9 cellular contexts compared by ENCODE assay signal in genomic region chr12:2051700-2052625, GRCh38. TPM values are rescaled to one million over a fixed set of nuclear protein-coding genes. Genes with fewer than 3 reads are reported as not detected.
DNase-seq lines count a peak whose midpoint lies in the region; ATAC-seq lines count a peak whose summit lies in the region.
"Had no signal": no experiment of that assay in that cellular context is flagged by ENCODE, and none has a peak within 500 bp of the region (broad histone marks: within the 10 kb centered on the region; RNA-seq: fewer than 3 reads in every experiment).

No MANE protein-coding gene starts in this region.

- intact Hi-C loops in activated naive CD4-positive, alpha-beta T cell treated with anti-CD3 and anti-CD28 coated beads for 36 hours (cut with micrococcal nuclease): loop anchor here (5.0 kb wide), 1 partner anchor 640 kb away; no protein-coding TSS in a partner anchor

- H3K79me1 ChIP-seq in mesenchymal stem cell (replicated peaks; ENCODE audit: low read length, poor library complexity, severe bottlenecking): no peaks in the 10 kb centered on the region

- H3K4me1 Mint-ChIP-seq in activated naive CD4-positive, alpha-beta T cell treated with anti-CD3 and anti-CD28 coated beads for 36 hours (ENCODE audit: low read depth): peaks cover 14% of the 10 kb centered on the region
- peaks cover 20% of the 10 kb centered on the region for H3K4me1 Mint-ChIP-seq in activated naive CD8-positive, alpha-beta T cell treated with anti-CD3 and anti-CD28 coated beads, Interleukin-2, amount 50 U/mL, for 24 hours

- peak overlapping the region in 1 of 2 experiments; percentile 4 for H2BK12ac ChIP-seq in mesenchymal stem cell (ENCODE audit: low read length in 2 of 2)

- no peak overlapping the region for H2BK5ac ChIP-seq in mesenchymal stem cell (ENCODE audit: low read depth, low read length, poor library complexity, severe bottlenecking)

- peaks cover 8 to 74% of the 10 kb centered on the region in 2 experiments for H3K27me3 ChIP-seq in mesenchymal stem cell (ENCODE audit: control insufficient read depth in 1 of 2, insufficient read depth in 1 of 2, low read length in 2 of 2)

- peak overlapping the region; percentile 90 for H3K4me2 ChIP-seq in mesenchymal stem cell (ENCODE audit: low read length, poor library complexity, severe bottlenecking)

- no peak overlapping the region for H2AK5ac ChIP-seq in mesenchymal stem cell (ENCODE audit: low read length, severe bottlenecking)

- peak overlapping the region in 1 of 2 experiments; percentile 68 for H3K23ac ChIP-seq in mesenchymal stem cell (ENCODE audit: low read length in 2 of 2)

- peaks cover 9% of the 10 kb centered on the region for H3K4me1 ChIP-seq in mesenchymal stem cell (ENCODE audit: control insufficient read depth, insufficient read depth, low read depth, low read length)
- no peaks in the 10 kb centered on the region for H3K4me1 ChIP-seq in urinary bladder (ENCODE audit: insufficient read depth)
- H3K4me1 ChIP-seq: foreskin keratinocyte had no signal

- H3K4me3 Mint-ChIP-seq in activated naive CD4-positive, alpha-beta T cell treated with anti-CD3 and anti-CD28 coated beads for 36 hours: peak overlapping the region; percentile 56
- peak overlapping the region; percentile 27 for H3K4me3 Mint-ChIP-seq in activated naive CD8-positive, alpha-beta T cell treated with anti-CD3 and anti-CD28 coated beads, Interleukin-2, amount 50 U/mL, for 24 hours

- no peak overlapping the region for H2BK120ac ChIP-seq in mesenchymal stem cell (ENCODE audit: low read depth, low read length)

- H3K27me3 Mint-ChIP-seq in activated naive CD4-positive, alpha-beta T cell treated with anti-CD3 and anti-CD28 coated beads for 36 hours (ENCODE audit: low read depth): peaks cover 55% of the 10 kb centered on the region
- peaks cover 67% of the 10 kb centered on the region for H3K27me3 Mint-ChIP-seq in activated naive CD8-positive, alpha-beta T cell treated with anti-CD3 and anti-CD28 coated beads, Interleukin-2, amount 50 U/mL, for 24 hours

- CTCF ChIA-PET in activated naive CD4-positive, alpha-beta T cell treated with anti-CD3 and anti-CD28 coated beads for 36 hours (lab: Charles Lee): no interaction called here

- H3K4me3 ChIP-seq in mesenchymal stem cell (ENCODE audit: insufficient read depth in 1 of 2, low read depth in 1 of 2, low read length in 2 of 2) (peak overlapping the region in 1 of 2 experiments; percentile 81), urinary bladder (ENCODE audit: low read depth, low read length) (peak overlapping the region; percentile 63)

- no peak for DNase-seq in activated naive CD4-positive, alpha-beta T cell treated with anti-CD3 and anti-CD28 coated beads for 36 hours
- DNase-seq in activated naive CD4-positive, alpha-beta T cell treated with anti-CD3 and anti-CD28 coated beads, Interleukin-2, amount 50 U/mL, for 16 hours: no peak
- no peak for DNase-seq in activated naive CD8-positive, alpha-beta T cell treated with anti-CD3 and anti-CD28 coated beads, Interleukin-2, amount 50 U/mL, for 24 hours
- DNase-seq in mesenchymal stem cell (peak; percentile 23), MV-4-11 (lab: John Stamatoyannopoulos, UW) (no peak)

- H3K27ac ChIP-seq in mesenchymal stem cell (ENCODE audit: low read length, poor library complexity, severe bottlenecking) (no peak overlapping the region), urinary bladder (ENCODE audit: low read depth) (no peak overlapping the region)
- H3K27ac ChIP-seq: foreskin keratinocyte had no signal

- H4K91ac ChIP-seq in mesenchymal stem cell (ENCODE audit: low read length): no peak overlapping the region

- no peaks in the 10 kb centered on the region for H3K36me3 Mint-ChIP-seq in activated naive CD4-positive, alpha-beta T cell treated with anti-CD3 and anti-CD28 coated beads for 36 hours (ENCODE audit: low read depth)
- H3K36me3 Mint-ChIP-seq in activated naive CD8-positive, alpha-beta T cell treated with anti-CD3 and anti-CD28 coated beads, Interleukin-2, amount 50 U/mL, for 24 hours (ENCODE audit: low read depth): no peaks in the 10 kb centered on the region

- H3K9me3 ChIP-seq in mesenchymal stem cell (ENCODE audit: control insufficient read depth, low read length): no peaks in the 10 kb centered on the region

- WGBS in mesenchymal stem cell: 17% methylated on average over 30 of the region's 54 CpGs
- 7% methylated on average over 53 of the region's 54 CpGs for WGBS in urinary bladder

- H4K8ac ChIP-seq in mesenchymal stem cell (ENCODE audit: low read length): no peak overlapping the region

- no peak overlapping the region for H3K18ac ChIP-seq in mesenchymal stem cell (ENCODE audit: low read depth in 1 of 2, low read length in 2 of 2)

- peak overlapping the region; percentile 62 for H2AFZ ChIP-seq in mesenchymal stem cell (ENCODE audit: low read depth, low read length)

- H3K27ac Mint-ChIP-seq in activated naive CD4-positive, alpha-beta T cell treated with anti-CD3 and anti-CD28 coated beads for 36 hours: no peak overlapping the region
- no peak overlapping the region for H3K27ac Mint-ChIP-seq in activated naive CD8-positive, alpha-beta T cell treated with anti-CD3 and anti-CD28 coated beads, Interleukin-2, amount 50 U/mL, for 24 hours

- no peak overlapping the region for H3K14ac ChIP-seq in mesenchymal stem cell (ENCODE audit: low read length in 2 of 2)

- H3K9me3 Mint-ChIP-seq in activated naive CD4-positive, alpha-beta T cell treated with anti-CD3 and anti-CD28 coated beads for 36 hours: no peaks in the 10 kb centered on the region
- H3K9me3 Mint-ChIP-seq in activated naive CD8-positive, alpha-beta T cell treated with anti-CD3 and anti-CD28 coated beads, Interleukin-2, amount 50 U/mL, for 24 hours: no peaks in the 10 kb centered on the region

- no peak overlapping the region for H2BK15ac ChIP-seq in mesenchymal stem cell (ENCODE audit: low read depth, poor library complexity, severe bottlenecking)

- H3K4ac ChIP-seq in mesenchymal stem cell (ENCODE audit: low read depth in 1 of 2, low read length in 2 of 2): no peak overlapping the region

- ATAC-seq in activated naive CD8-positive, alpha-beta T cell treated with anti-CD3 and anti-CD28 coated beads, Interleukin-2, amount 50 U/mL, for 24 hours: no peak
- ATAC-seq in HG02840 (IDR thresholded peaks at IDR 0.05; ENCODE audit: low FRiP score, unreplicated experiment) (no peak), GM19324 (IDR thresholded peaks at IDR 0.05; ENCODE audit: low FRiP score, unreplicated experiment) (no peak)

- peak overlapping the region; percentile 76 for H3K9ac ChIP-seq in mesenchymal stem cell (ENCODE audit: low read length)

- H3K36me3 ChIP-seq in mesenchymal stem cell (ENCODE audit: control insufficient read depth in 1 of 2, insufficient read depth in 2 of 2, low read depth in 1 of 2, low read length in 2 of 2): no peaks in the 10 kb centered on the region
- H3K36me3 ChIP-seq in urinary bladder (ENCODE audit: insufficient read depth): no peaks in the 10 kb centered on the region

RNA-seq across cellular contexts. Expression of gene CACNA1C, which starts 0.8 kb away (rescaled TPM):
- under 1 TPM; 0.02 to 0.12 TPM for total RNA-seq in activated naive CD4-positive, alpha-beta T cell treated with anti-CD3 and anti-CD28 coated beads for 36 hours
- polyA plus RNA-seq in mesenchymal stem cell (2013, experiment 1 of 2): 2.9 TPM
- polyA plus RNA-seq in mesenchymal stem cell (2013, experiment 2 of 2): 2.8 TPM
- total RNA-seq in urinary bladder: 25.7 TPM
- 34.5 TPM for polyA plus RNA-seq in urinary bladder
- total RNA-seq: foreskin keratinocyte had no signal
- polyA plus RNA-seq: foreskin keratinocyte had no signal

RNA-seq across cellular contexts. Expression of gene DCP1B, which starts 47.7 kb away (rescaled TPM):
- total RNA-seq in activated naive CD4-positive, alpha-beta T cell treated with anti-CD3 and anti-CD28 coated beads for 36 hours: 10 to 100 TPM; 13.1 to 13.5 TPM
- 28.4 TPM for polyA plus RNA-seq in mesenchymal stem cell (2013, experiment 1 of 2)
- polyA plus RNA-seq in mesenchymal stem cell (2013, experiment 2 of 2): 26.4 TPM
- 16.7 TPM for total RNA-seq in urinary bladder
- polyA plus RNA-seq in urinary bladder: 24.4 TPM

Comparison
In these comparisons a context has a peak if more than half of its experiments do, and no peak if none do; other contexts are left out.
1. RNA of gene CACNA1C, which starts 0.8 kb away (total RNA-seq): 25.7 TPM in urinary bladder (single experiment); 0.02 to 0.12 TPM in activated naive CD4-positive, alpha-beta T cell treated with anti-CD3 and anti-CD28 coated beads for 36 hours; every median in the first group is over 10 times any median in the second.